ENCODE assay signal across 9 cellular contexts in the genomic region with DNA sequence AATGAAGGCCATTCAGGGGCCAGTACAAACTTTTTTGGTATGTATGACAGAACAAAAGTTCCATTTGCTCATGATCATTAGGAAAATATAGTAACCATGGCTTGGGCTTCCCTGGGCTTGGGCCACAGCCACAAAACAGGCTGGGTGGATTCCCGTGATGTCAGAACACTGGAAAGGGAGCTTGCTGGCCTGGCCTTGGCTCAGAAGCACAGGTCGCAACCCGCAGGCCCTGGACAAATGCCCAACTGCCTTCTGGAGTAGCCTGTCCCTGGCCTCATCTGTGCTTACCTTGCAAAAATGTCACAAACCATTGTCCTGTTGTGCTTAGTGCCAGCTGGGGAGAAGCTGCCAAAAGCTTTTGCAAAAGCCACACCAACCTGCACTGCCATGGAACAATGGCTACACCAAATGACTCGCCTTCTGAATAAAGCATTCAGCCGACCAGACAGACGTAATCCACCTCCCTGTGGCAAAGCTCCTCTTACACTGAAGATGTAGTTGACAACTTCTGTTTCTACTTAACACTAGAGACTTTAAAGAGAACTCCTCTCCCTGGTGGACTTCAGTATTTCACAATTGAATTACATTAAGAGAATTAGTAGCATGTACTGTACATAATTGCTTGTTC.
DNase-seq lines count a peak whose midpoint lies in the region; ATAC-seq and TF ChIP-seq lines count a peak whose summit lies in the region.
"Had no signal": no experiment of that assay in that cellular context is flagged by ENCODE, and none has a peak within 500 bp of the region (broad histone marks: within the 10 kb centered on the region; RNA-seq: fewer than 3 reads in every experiment).

No MANE protein-coding gene starts in this region.

- H3K4me3 ChIP-seq in BE2C (ENCODE audit: low read depth, low read length): no peak overlapping the region

- H3K4me1 ChIP-seq in BE2C (peaks cover 16% of the 10 kb centered on the region), H9 (ENCODE audit: insufficient read depth, low read length) (no peaks in the 10 kb centered on the region)

- no peak overlapping the region for H2BK12ac ChIP-seq in H9 (ENCODE audit: insufficient read length, low read depth, low read length)

- H3K18ac ChIP-seq in H9 (ENCODE audit: insufficient read length, low read depth, low read length): no peak overlapping the region

- H2AK5ac ChIP-seq in H9 (ENCODE audit: insufficient read length, low read length): no peak overlapping the region

- no peak overlapping the region for H3K4me2 ChIP-seq in H9 (ENCODE audit: insufficient read depth, insufficient read length, low read length)

- H3K9me3 Mint-ChIP-seq in brain: no peaks in the 10 kb centered on the region
- no peaks in the 10 kb centered on the region for H3K9me3 Mint-ChIP-seq in stimulated activated naive CD8-positive, alpha-beta T cell treated with anti-CD3 and anti-CD28 coated beads, Interleukin-15, Interleukin-2, amounts not matched to agents 100 ng/mL and 50 ng/mL, for 24 hours
- no peaks in the 10 kb centered on the region for H3K9me3 Mint-ChIP-seq in H9

- H3K27ac ChIP-seq in H9 (ENCODE audit: insufficient read length, low read depth, low read length): no peak overlapping the region

- no peak overlapping the region for H4K91ac ChIP-seq in H9 (ENCODE audit: insufficient read length, low read depth, low read length)

- TF ChIP-seq CTCF in brain (conservative IDR thresholded peaks at IDR 0.05) (no peak), BE2C (IDR thresholded peaks at IDR 0.05; ENCODE audit: low read depth, low read length) (no peak), H9 (conservative IDR thresholded peaks at IDR 0.05) (no peak)

- H2BK120ac ChIP-seq in H9 (ENCODE audit: low read depth, low read length, poor library complexity, severe bottlenecking): no peak overlapping the region

- no peaks in the 10 kb centered on the region for H3K36me3 ChIP-seq in BE2C

- no peak overlapping the region for H2BK15ac ChIP-seq in H9 (ENCODE audit: low read depth, low read length)

- H3K27me3 ChIP-seq in BE2C (no peaks in the 10 kb centered on the region), H9 (ENCODE audit: insufficient read depth, low read length) (no peaks in the 10 kb centered on the region)

- no peaks in the 10 kb centered on the region for H3K79me2 ChIP-seq in H9 (ENCODE audit: insufficient read depth, low read length)

- H3K27me3 Mint-ChIP-seq in brain (no peaks in the 10 kb centered on the region), H9 (ENCODE audit: low read depth) (no peaks in the 10 kb centered on the region; the same call in 1 of the 2 replicates)
- no peaks in the 10 kb centered on the region for H3K27me3 Mint-ChIP-seq in stimulated activated naive CD8-positive, alpha-beta T cell treated with anti-CD3 and anti-CD28 coated beads, Interleukin-15, Interleukin-2, amounts not matched to agents 100 ng/mL and 50 ng/mL, for 24 hours

- no peak overlapping the region for H4K5ac ChIP-seq in H9 (ENCODE audit: insufficient read length, low read depth, low read length)

- H3K27ac Mint-ChIP-seq in brain (peak overlapping the region in 3 of 5 experiments; percentile 24 to 38 (median 33)), H9 (peak overlapping the region in 1 of 3 experiments; percentile 49; a peak in 1 of 7 replicates)
- H3K27ac Mint-ChIP-seq in stimulated activated naive CD8-positive, alpha-beta T cell treated with anti-CD3 and anti-CD28 coated beads, Interleukin-15, Interleukin-2, amounts not matched to agents 100 ng/mL and 50 ng/mL, for 24 hours: peak overlapping the region; percentile 54

- no peak for ATAC-seq in HG02852 (IDR thresholded peaks at IDR 0.05; ENCODE audit: unreplicated experiment)

- H3K9ac ChIP-seq in H9 (ENCODE audit: extremely low read depth, insufficient read length, low read length): no peak overlapping the region

- H3K23ac ChIP-seq in H9 (ENCODE audit: insufficient read length, low read depth, low read length): no peak overlapping the region

- H3K36me3 Mint-ChIP-seq in brain (peaks cover 5% of the 10 kb centered on the region), H9 (ENCODE audit: insufficient read depth in 1 of 3, low read depth in 3 of 3) (no peaks in the 10 kb centered on the region; a peak in 1 of 7 replicates)
- H3K36me3 Mint-ChIP-seq in stimulated activated naive CD8-positive, alpha-beta T cell treated with anti-CD3 and anti-CD28 coated beads, Interleukin-15, Interleukin-2, amounts not matched to agents 100 ng/mL and 50 ng/mL, for 24 hours (ENCODE audit: low read depth): peaks cover 63% of the 10 kb centered on the region

- H4K8ac ChIP-seq in H9 (replicated peaks; ENCODE audit: insufficient read length, low read depth, low read length): no peak overlapping the region

- H3K79me1 ChIP-seq in H9 (ENCODE audit: insufficient read depth, low read depth, low read length, poor library complexity, severe bottlenecking): no peaks in the 10 kb centered on the region

- H3K9me3 ChIP-seq in BE2C: no peaks in the 10 kb centered on the region
- no peaks in the 10 kb centered on the region for H3K9me3 ChIP-seq in H9 (ENCODE audit: control insufficient read depth, low read depth, low read length)

- no peak overlapping the region for H2AFZ ChIP-seq in H9 (ENCODE audit: low read length)

- no peak overlapping the region for H2BK20ac ChIP-seq in H9 (ENCODE audit: low read depth, low read length, poor library complexity, severe bottlenecking)

- no peak overlapping the region; the same call in 1 of the 2 replicates for H3K14ac ChIP-seq in H9 (ENCODE audit: insufficient read depth, low read length)

- H3K4me1 Mint-ChIP-seq in brain (peaks cover 10% of the 10 kb centered on the region), H9 (peaks cover 5 to 8% of the 10 kb centered on the region in 2 experiments; a peak in 2 of 4 replicates)
- H3K4me1 Mint-ChIP-seq in stimulated activated naive CD8-positive, alpha-beta T cell treated with anti-CD3 and anti-CD28 coated beads, Interleukin-15, Interleukin-2, amounts not matched to agents 100 ng/mL and 50 ng/mL, for 24 hours (ENCODE audit: low read depth): peaks cover 89% of the 10 kb centered on the region

- H4K20me1 ChIP-seq in H9 (ENCODE audit: control insufficient read depth, insufficient read depth, insufficient read length): no peaks in the 10 kb centered on the region

- no peak overlapping the region for H3K56ac ChIP-seq in H9 (ENCODE audit: insufficient read length, low read depth, low read length)

- no peak overlapping the region for H3K4ac ChIP-seq in H9 (ENCODE audit: low read depth, low read length)

- no peak overlapping the region for H2BK5ac ChIP-seq in H9 (ENCODE audit: insufficient read length, low read length)

- no CpG with 5 or more reads among the region's 6 CpGs for WGBS in H9 (ENCODE audit: extremely low coverage, insufficient read length, low lambda C conversion rate)

- H3K23me2 ChIP-seq in H9 (ENCODE audit: insufficient read length, low read depth, low read length, poor library complexity, severe bottlenecking): no peaks in the 10 kb centered on the region

- no peak overlapping the region for H3K4me3 Mint-ChIP-seq in brain
- H3K4me3 Mint-ChIP-seq in stimulated activated naive CD8-positive, alpha-beta T cell treated with anti-CD3 and anti-CD28 coated beads, Interleukin-15, Interleukin-2, amounts not matched to agents 100 ng/mL and 50 ng/mL, for 24 hours: no peak overlapping the region
- H3K4me3 Mint-ChIP-seq in H9: no peak overlapping the region

- no peak overlapping the region for H3T11ph ChIP-seq in H9 (ENCODE audit: low read length)

- DNase-seq in NCI-H2196 (lab: John Stamatoyannopoulos, UW; ENCODE audit: unreplicated experiment) (peak; percentile 78), left kidney (ENCODE audit: low read depth, low spot score) (peak; percentile 16), BE2C (no peak), H9 (no peak)
- DNase-seq in stimulated activated CD8-positive, alpha-beta memory T cell treated with anti-CD3 and anti-CD28 coated beads, Interleukin-4, amount 100 ng/mL, for 48 hours: no peak
- DNase-seq: activated CD8-positive, alpha-beta memory T cell treated with anti-CD3 and anti-CD28 coated beads for 24 hours had no signal

Comparison
In these comparisons a context has a peak if more than half of its experiments do, and no peak if none do; other contexts are left out.
1. DNase-seq: peak in NCI-H2196 (single experiment) and left kidney (single experiment); none in BE2C (single experiment), stimulated activated CD8-positive, alpha-beta memory T cell treated with anti-CD3 and anti-CD28 coated beads, Interleukin-4, amount 100 ng/mL, for 48 hours (single experiment) and H9 (single experiment).